In the genomic region with DNA sequence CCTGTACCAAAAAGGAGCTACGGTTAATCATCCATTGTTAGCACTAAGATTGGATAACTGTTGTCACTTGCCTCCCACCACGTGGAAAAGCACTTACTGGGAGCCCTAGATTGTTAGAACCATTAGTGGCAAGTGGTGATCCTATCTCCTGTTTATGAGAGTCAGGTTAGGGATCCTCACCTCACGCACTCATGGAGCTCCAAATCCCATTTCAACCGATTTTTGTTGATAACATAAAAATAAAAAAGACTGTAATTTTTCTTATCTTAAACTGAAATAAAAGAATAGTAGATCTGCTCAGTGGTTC, we compare ENCODE assay signal across 2 cellular contexts.
TF ChIP-seq lines count a peak whose summit lies in the region.

No MANE protein-coding gene starts in this region.

TF ChIP-seq in A549, 52 proteins besides CTCF, POLR2A, EP300 and RAD21:
- no peak for TF ChIP-seq ATOH8 (CRISPR knock-in tag; IDR thresholded peaks at IDR 0.05; ENCODE audit: low read depth)
- no peak for TF ChIP-seq ZFP36 (IDR thresholded peaks at IDR 0.05; ENCODE audit: borderline replicate concordance, partially characterized antibody)
- TF ChIP-seq HOXA7 (CRISPR knock-in tag; IDR thresholded peaks at IDR 0.05), result no peak
- no peak for TF ChIP-seq SMC3 (IDR thresholded peaks at IDR 0.05)
- no peak for TF ChIP-seq RNF2 (IDR thresholded peaks at IDR 0.05; ENCODE audit: borderline replicate concordance, low read depth)
- no peak for TF ChIP-seq HEYL (CRISPR knock-in tag; IDR thresholded peaks at IDR 0.05)
- TF ChIP-seq EHF (CRISPR knock-in tag; IDR thresholded peaks at IDR 0.05), result no peak
- TF ChIP-seq NFE2L2 (conservative IDR thresholded peaks at IDR 0.05; ENCODE audit: low read length), result no peak
- TF ChIP-seq FOXS1 (CRISPR knock-in tag; IDR thresholded peaks at IDR 0.05), result no peak
- TF ChIP-seq ZNF302 (CRISPR knock-in tag; IDR thresholded peaks at IDR 0.05), result no peak
- TF ChIP-seq MAFK (IDR thresholded peaks at IDR 0.05; ENCODE audit: partially characterized antibody), result no peak
- TF ChIP-seq, protein P1, sequence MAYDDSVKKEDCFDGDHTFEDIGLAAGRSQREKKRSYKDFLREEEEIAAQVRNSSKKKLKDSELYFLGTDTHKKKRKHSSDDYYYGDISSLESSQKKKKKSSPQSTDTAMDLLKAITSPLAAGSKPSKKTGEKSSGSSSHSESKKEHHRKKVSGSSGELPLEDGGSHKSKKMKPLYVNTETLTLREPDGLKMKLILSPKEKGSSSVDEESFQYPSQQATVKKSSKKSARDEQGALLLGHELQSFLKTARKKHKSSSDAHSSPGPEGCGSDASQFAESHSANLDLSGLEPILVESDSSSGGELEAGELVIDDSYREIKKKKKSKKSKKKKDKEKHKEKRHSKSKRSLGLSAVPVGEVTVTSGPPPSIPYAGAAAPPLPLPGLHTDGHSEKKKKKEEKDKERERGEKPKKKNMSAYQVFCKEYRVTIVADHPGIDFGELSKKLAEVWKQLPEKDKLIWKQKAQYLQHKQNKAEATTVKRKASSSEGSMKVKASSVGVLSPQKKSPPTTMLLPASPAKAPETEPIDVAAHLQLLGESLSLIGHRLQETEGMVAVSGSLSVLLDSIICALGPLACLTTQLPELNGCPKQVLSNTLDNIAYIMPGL (CRISPR knock-in tag; IDR thresholded peaks at IDR 0.05; ENCODE audit: borderline replicate concordance), result no peak
- no peak for TF ChIP-seq CEBPB (IDR thresholded peaks at IDR 0.05)
- TF ChIP-seq REST (IDR thresholded peaks at IDR 0.05), result no peak
- TF ChIP-seq KDM1A (IDR thresholded peaks at IDR 0.05; ENCODE audit: low read depth), result no peak
- TF ChIP-seq RFX5 (IDR thresholded peaks at IDR 0.05), result no peak
- no peak for TF ChIP-seq POLR2AphosphoS2 (conservative IDR thresholded peaks at IDR 0.05; ENCODE audit: low read length)
- TF ChIP-seq, protein P2, sequence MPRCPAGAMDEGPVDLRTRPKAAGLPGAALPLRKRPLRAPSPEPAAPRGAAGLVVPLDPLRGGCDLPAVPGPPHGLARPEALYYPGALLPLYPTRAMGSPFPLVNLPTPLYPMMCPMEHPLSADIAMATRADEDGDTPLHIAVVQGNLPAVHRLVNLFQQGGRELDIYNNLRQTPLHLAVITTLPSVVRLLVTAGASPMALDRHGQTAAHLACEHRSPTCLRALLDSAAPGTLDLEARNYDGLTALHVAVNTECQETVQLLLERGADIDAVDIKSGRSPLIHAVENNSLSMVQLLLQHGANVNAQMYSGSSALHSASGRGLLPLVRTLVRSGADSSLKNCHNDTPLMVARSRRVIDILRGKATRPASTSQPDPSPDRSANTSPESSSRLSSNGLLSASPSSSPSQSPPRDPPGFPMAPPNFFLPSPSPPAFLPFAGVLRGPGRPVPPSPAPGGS (IDR thresholded peaks at IDR 0.05), result no peak
- no peak for TF ChIP-seq ZSCAN20 (CRISPR knock-in tag; IDR thresholded peaks at IDR 0.05)

TF ChIP-seq in K562, 482 proteins besides CTCF, POLR2A, EP300 and RAD21 (continues in another document):
- TF ChIP-seq ZNF232 (CRISPR knock-in tag; IDR thresholded peaks at IDR 0.05) (0 out of 2 replicates have a peak, but pooled peaks have one; percentile 4), EZH2 (IDR thresholded peaks at IDR 0.05; ENCODE audit: borderline replicate concordance, low read depth, low read length) (no peak), PHF21A (IDR thresholded peaks at IDR 0.05; ENCODE audit: borderline replicate concordance, low read depth) (no peak), CBX2 (IDR thresholded peaks at IDR 0.05; ENCODE audit: insufficient read depth, low read length, poor library complexity, severe bottlenecking) (no peak), FOSL1 (tag; conservative IDR thresholded peaks at IDR 0.05) (no peak), POU5F1 (IDR thresholded peaks at IDR 0.05; ENCODE audit: borderline replicate concordance, low read depth, low read length, partially characterized antibody) (no peak), ATF3 (IDR thresholded peaks at IDR 0.05) (no peak), ATF3 (CRISPR knock-in tag; conservative IDR thresholded peaks at IDR 0.05) (no peak), ZNF57 (CRISPR knock-in tag; IDR thresholded peaks at IDR 0.05) (no peak), NR2C1 (IDR thresholded peaks at IDR 0.05) (no peak), NR2C1 (tag; IDR thresholded peaks at IDR 0.05) (no peak), MTA2 (IDR thresholded peaks at IDR 0.05; ENCODE audit: low read depth) (no peak), NFATC3 (IDR thresholded peaks at IDR 0.05) (no peak), POLR2H (tag; IDR thresholded peaks at IDR 0.05; ENCODE audit: low read depth) (no peak), MEIS2 (IDR thresholded peaks at IDR 0.05; ENCODE audit: partially characterized antibody) (no peak), SIN3A (IDR thresholded peaks at IDR 0.05; ENCODE audit: borderline replicate concordance in 2 of 2, control insufficient read depth in 1 of 2, low read depth in 2 of 2, low read length in 2 of 2) (peak in 1 of 2 experiments; percentile 64; a peak in 1 of 4 replicates), NRF1 (conservative IDR thresholded peaks at IDR 0.05 in 1 of 2, IDR thresholded peaks at IDR 0.05 in 1 of 2) (no peak), CCNT2 (IDR thresholded peaks at IDR 0.05; ENCODE audit: borderline replicate concordance, extremely low read depth, insufficient read length, low read depth, low read length) (no peak), SMAD4 (CRISPR knock-in tag; conservative IDR thresholded peaks at IDR 0.05) (no peak), TAF15 (IDR thresholded peaks at IDR 0.05; ENCODE audit: low read depth, low read length) (no peak), TEAD2 (tag; IDR thresholded peaks at IDR 0.05) (no peak), E2F5 (CRISPR knock-in tag; IDR thresholded peaks at IDR 0.05) (no peak), PHF20 (IDR thresholded peaks at IDR 0.05; ENCODE audit: partially characterized antibody) (no peak), USF1 (CRISPR knock-in tag; IDR thresholded peaks at IDR 0.05) (no peak), RFX5 (IDR thresholded peaks at IDR 0.05; ENCODE audit: low read depth, low read length) (no peak), SOX6 (IDR thresholded peaks at IDR 0.05) (no peak), ZNF695 (CRISPR knock-in tag; IDR thresholded peaks at IDR 0.05) (no peak), ZFP36 (IDR thresholded peaks at IDR 0.05; ENCODE audit: low read depth, low read length, partially characterized antibody) (no peak)
- TF ChIP-seq, protein P3, sequence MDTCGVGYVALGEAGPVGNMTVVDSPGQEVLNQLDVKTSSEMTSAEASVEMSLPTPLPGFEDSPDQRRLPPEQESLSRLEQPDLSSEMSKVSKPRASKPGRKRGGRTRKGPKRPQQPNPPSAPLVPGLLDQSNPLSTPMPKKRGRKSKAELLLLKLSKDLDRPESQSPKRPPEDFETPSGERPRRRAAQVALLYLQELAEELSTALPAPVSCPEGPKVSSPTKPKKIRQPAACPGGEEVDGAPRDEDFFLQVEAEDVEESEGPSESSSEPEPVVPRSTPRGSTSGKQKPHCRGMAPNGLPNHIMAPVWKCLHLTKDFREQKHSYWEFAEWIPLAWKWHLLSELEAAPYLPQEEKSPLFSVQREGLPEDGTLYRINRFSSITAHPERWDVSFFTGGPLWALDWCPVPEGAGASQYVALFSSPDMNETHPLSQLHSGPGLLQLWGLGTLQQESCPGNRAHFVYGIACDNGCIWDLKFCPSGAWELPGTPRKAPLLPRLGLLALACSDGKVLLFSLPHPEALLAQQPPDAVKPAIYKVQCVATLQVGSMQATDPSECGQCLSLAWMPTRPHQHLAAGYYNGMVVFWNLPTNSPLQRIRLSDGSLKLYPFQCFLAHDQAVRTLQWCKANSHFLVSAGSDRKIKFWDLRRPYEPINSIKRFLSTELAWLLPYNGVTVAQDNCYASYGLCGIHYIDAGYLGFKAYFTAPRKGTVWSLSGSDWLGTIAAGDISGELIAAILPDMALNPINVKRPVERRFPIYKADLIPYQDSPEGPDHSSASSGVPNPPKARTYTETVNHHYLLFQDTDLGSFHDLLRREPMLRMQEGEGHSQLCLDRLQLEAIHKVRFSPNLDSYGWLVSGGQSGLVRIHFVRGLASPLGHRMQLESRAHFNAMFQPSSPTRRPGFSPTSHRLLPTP (IDR thresholded peaks at IDR 0.05; ENCODE audit: borderline replicate concordance, extremely low read depth, insufficient read length), result no peak
- TF ChIP-seq, protein P4, sequence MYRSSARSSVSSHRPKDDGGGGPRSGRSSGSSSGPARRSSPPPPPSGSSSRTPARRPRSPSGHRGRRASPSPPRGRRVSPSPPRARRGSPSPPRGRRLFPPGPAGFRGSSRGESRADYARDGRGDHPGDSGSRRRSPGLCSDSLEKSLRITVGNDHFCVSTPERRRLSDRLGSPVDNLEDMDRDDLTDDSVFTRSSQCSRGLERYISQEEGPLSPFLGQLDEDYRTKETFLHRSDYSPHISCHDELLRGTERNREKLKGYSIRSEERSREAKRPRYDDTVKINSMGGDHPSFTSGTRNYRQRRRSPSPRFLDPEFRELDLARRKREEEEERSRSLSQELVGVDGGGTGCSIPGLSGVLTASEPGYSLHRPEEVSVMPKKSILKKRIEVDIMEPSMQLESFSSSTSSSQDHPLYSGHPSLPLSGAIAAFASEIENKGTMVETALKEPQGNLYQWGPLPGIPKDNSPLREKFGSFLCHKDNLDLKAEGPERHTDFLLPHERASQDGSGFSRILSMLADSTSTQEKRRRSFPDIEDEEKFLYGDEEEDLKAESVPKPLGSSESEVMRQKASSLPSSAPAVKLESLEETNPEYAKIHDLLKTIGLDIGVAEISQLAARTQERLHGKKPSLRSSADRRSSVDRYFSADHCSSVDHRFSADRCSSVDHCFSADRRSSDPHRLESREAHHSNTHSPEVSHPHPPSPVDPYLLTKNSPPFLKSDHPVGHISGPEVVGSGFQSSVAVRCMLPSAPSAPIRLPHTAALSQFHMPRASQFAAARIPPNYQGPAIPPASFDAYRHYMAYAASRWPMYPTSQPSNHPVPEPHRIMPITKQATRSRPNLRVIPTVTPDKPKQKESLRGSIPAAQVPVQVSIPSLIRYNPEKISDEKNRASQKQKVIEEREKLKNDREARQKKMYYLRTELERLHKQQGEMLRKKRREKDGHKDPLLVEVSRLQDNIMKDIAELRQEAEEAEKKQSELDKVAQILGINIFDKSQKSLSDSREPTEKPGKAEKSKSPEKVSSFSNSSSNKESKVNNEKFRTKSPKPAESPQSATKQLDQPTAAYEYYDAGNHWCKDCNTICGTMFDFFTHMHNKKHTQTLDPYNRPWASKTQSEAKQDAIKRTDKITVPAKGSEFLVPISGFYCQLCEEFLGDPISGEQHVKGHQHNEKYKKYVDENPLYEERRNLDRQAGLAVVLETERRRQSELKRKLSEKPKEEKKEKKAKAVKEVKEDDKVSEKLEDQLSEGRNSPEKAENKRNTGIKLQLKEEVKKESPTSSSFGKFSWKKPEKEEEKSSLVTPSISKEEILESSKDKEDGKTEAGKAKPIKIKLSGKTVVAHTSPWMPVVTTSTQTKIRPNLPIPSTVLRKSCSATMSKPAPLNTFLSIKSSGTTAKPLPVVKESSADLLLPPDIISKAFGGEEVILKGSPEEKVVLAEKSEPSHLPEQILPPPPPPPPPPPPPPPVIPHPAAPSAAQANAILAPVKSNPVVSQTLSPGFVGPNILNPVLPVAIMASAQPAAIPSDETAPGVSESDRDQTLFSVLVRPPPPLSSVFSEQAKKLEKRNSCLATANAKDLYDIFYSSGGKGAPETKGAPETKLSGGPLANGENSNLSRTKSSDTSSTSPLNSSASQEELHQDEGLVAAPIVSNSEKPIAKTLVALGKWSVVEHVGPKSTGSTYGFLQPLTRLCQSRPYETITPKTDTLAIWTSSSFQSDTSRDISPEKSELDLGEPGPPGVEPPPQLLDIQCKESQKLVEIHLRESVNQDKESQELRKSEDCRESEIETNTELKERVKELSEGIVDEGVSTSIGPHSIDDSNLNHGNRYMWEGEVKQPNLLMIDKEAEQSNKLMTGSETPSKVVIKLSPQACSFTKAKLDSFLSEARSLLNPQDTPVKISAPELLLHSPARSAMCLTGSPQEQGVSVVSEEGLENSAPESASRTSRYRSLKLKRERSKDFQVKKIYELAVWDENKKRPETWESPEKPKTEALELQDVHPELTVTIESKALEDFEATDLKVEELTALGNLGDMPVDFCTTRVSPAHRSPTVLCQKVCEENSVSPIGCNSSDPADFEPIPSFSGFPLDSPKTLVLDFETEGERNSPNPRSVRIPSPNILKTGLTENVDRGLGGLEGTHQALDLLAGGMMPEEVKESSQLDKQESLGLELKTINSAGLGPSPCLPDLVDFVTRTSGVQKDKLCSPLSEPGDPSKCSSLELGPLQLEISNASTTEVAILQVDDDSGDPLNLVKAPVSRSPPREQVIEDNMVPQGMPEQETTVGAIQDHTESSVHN (IDR thresholded peaks at IDR 0.05; ENCODE audit: borderline replicate concordance in 1 of 2, low read depth in 1 of 2), result no peak
- TF ChIP-seq, protein P5, sequence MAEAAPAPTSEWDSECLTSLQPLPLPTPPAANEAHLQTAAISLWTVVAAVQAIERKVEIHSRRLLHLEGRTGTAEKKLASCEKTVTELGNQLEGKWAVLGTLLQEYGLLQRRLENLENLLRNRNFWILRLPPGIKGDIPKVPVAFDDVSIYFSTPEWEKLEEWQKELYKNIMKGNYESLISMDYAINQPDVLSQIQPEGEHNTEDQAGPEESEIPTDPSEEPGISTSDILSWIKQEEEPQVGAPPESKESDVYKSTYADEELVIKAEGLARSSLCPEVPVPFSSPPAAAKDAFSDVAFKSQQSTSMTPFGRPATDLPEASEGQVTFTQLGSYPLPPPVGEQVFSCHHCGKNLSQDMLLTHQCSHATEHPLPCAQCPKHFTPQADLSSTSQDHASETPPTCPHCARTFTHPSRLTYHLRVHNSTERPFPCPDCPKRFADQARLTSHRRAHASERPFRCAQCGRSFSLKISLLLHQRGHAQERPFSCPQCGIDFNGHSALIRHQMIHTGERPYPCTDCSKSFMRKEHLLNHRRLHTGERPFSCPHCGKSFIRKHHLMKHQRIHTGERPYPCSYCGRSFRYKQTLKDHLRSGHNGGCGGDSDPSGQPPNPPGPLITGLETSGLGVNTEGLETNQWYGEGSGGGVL (CRISPR knock-in tag; IDR thresholded peaks at IDR 0.05), result no peak
